8 cellular contexts compared by ENCODE assay signal in genomic region chr16:77212736-77213541, GRCh38. TPM values are rescaled to one million over a fixed set of nuclear protein-coding genes. Genes with fewer than 3 reads are reported as not detected.
DNase-seq lines count a peak whose midpoint lies in the region; ATAC-seq and TF ChIP-seq lines count a peak whose summit lies in the region.

No MANE protein-coding gene starts in this region.

- peak overlapping the region; percentile 3 to 81 for H3K18ac ChIP-seq in mesenchymal stem cell (ENCODE audit: low read depth in 1 of 2, low read length in 2 of 2)

- peak overlapping the region in 1 of 2 experiments; percentile 44 for H3K4ac ChIP-seq in mesenchymal stem cell (ENCODE audit: low read depth in 1 of 2, low read length in 2 of 2)

- no peak overlapping the region for H2AK5ac ChIP-seq in mesenchymal stem cell (ENCODE audit: low read length, severe bottlenecking)

- peaks cover 2% of the 10 kb centered on the region for H3K79me1 ChIP-seq in mesenchymal stem cell (replicated peaks; ENCODE audit: low read length, poor library complexity, severe bottlenecking)

- H2AFZ ChIP-seq in mesenchymal stem cell (ENCODE audit: low read depth, low read length): peak overlapping the region; percentile 89

- H3K4me2 ChIP-seq in mesenchymal stem cell (ENCODE audit: low read length, poor library complexity, severe bottlenecking): peak overlapping the region; percentile 82

- H2BK5ac ChIP-seq in mesenchymal stem cell (ENCODE audit: low read depth, low read length, poor library complexity, severe bottlenecking): no peak overlapping the region

- H2BK12ac ChIP-seq in mesenchymal stem cell (ENCODE audit: low read length in 2 of 2): peak overlapping the region in 1 of 2 experiments; percentile 64

- H3K4me1 ChIP-seq in mesenchymal stem cell (ENCODE audit: control insufficient read depth, insufficient read depth, low read depth, low read length): peaks cover 22% of the 10 kb centered on the region

- TF ChIP-seq CTCF in coronary artery (IDR thresholded peaks at IDR 0.05): no peak

- peak overlapping the region in 1 of 2 experiments; percentile 26 for H3K14ac ChIP-seq in mesenchymal stem cell (ENCODE audit: low read length in 2 of 2)

- H3K27me3 ChIP-seq in mesenchymal stem cell (ENCODE audit: control insufficient read depth in 1 of 2, insufficient read depth in 1 of 2, low read length in 2 of 2): peaks cover 0 to 66% of the 10 kb centered on the region in 2 experiments

- H3K9me3 ChIP-seq in mesenchymal stem cell (ENCODE audit: control insufficient read depth, low read length): no peaks in the 10 kb centered on the region

- no peak overlapping the region for H2BK120ac ChIP-seq in mesenchymal stem cell (ENCODE audit: low read depth, low read length)

- H3K9ac ChIP-seq in mesenchymal stem cell (ENCODE audit: low read length): peak overlapping the region; percentile 51

- H3K27ac ChIP-seq in coronary artery: peak overlapping the region in 1 of 2 donors; percentile 33
- H3K27ac ChIP-seq in mesenchymal stem cell (ENCODE audit: low read length, poor library complexity, severe bottlenecking): no peak overlapping the region

- WGBS in mesenchymal stem cell: 22% methylated on average over 62 of the region's 62 CpGs

- H3K36me3 ChIP-seq in mesenchymal stem cell (ENCODE audit: control insufficient read depth in 1 of 2, insufficient read depth in 2 of 2, low read depth in 1 of 2, low read length in 2 of 2): peaks cover 0 to 5% of the 10 kb centered on the region in 2 experiments

- peak overlapping the region in 1 of 2 experiments; percentile 60 for H3K23ac ChIP-seq in mesenchymal stem cell (ENCODE audit: low read length in 2 of 2)

- peak overlapping the region; percentile 45 for H2BK15ac ChIP-seq in mesenchymal stem cell (ENCODE audit: low read depth, poor library complexity, severe bottlenecking)

- H4K8ac ChIP-seq in mesenchymal stem cell (ENCODE audit: low read length): peak overlapping the region; percentile 42

- DNase-seq in NCI-H2029 (lab: John Stamatoyannopoulos, UW) (peak; percentile 39), coronary artery (ENCODE audit: low spot score) (no peak), mesenchymal stem cell (peak; percentile 52), cortex of kidney (lab: John Stamatoyannopoulos, UW) (no peak)
- peak; percentile 79 for DNase-seq in activated CD4-positive, CD25-positive, alpha-beta regulatory T cell treated with anti-CD3 and anti-CD28 coated beads, Interleukin-2, amount 50 U/mL, for 72 hours
- peak; percentile 58 to 70 for DNase-seq in stimulated activated CD8-positive, alpha-beta memory T cell treated with anti-CD3 and anti-CD28 coated beads, Interleukin-2, amount 100 ng/mL, for 48 hours (ENCODE audit: low read depth in 2 of 2)

- ATAC-seq in GM18502 (IDR thresholded peaks at IDR 0.05; ENCODE audit: poor library complexity, unreplicated experiment): peak; percentile 83
- peak; percentile 80 for ATAC-seq in HG02678 (IDR thresholded peaks at IDR 0.05; ENCODE audit: unreplicated experiment)

- peak overlapping the region; percentile 71 for H3K4me3 ChIP-seq in coronary artery
- peak overlapping the region; percentile 73 for H3K4me3 ChIP-seq in mesenchymal stem cell (ENCODE audit: insufficient read depth in 1 of 2, low read depth in 1 of 2, low read length in 2 of 2)

- H4K91ac ChIP-seq in mesenchymal stem cell (ENCODE audit: low read length): no peak overlapping the region

RNA-seq across cellular contexts. Expression of gene SYCE1L, which starts 13.7 kb away (rescaled TPM):
- 2.8 TPM for polyA plus RNA-seq in mesenchymal stem cell (2013, experiment 1 of 2)
- 5.9 TPM for polyA plus RNA-seq in mesenchymal stem cell (2013, experiment 2 of 2)

RNA-seq across cellular contexts. Expression of gene MON1B, which starts 21.9 kb away (rescaled TPM):
- polyA plus RNA-seq in mesenchymal stem cell (2013, experiment 1 of 2): 18.6 TPM
- 17.0 TPM for polyA plus RNA-seq in mesenchymal stem cell (2013, experiment 2 of 2)

Comparison
In these comparisons a context has a peak if more than half of its experiments do, and no peak if none do; other contexts are left out.
1. DNase-seq: peak in NCI-H2029 (single experiment), activated CD4-positive, CD25-positive, alpha-beta regulatory T cell treated with anti-CD3 and anti-CD28 coated beads, Interleukin-2, amount 50 U/mL, for 72 hours (single experiment), mesenchymal stem cell (single experiment) and stimulated activated CD8-positive, alpha-beta memory T cell treated with anti-CD3 and anti-CD28 coated beads, Interleukin-2, amount 100 ng/mL, for 48 hours (2 of 2); none in coronary artery (single experiment) and cortex of kidney (single experiment).